Comparison of ENCODE assay signal across 8 cellular contexts in genomic region chr20:64057628-64058498, GRCh38. TPM values are rescaled to one million over a fixed set of nuclear protein-coding genes. Genes with fewer than 3 reads are reported as not detected.
DNase-seq lines count a peak whose midpoint lies in the region; ATAC-seq and TF ChIP-seq lines count a peak whose summit lies in the region.

No MANE protein-coding gene starts in this region.

- no peak for TF ChIP-seq EP300 in SK-N-SH (IDR thresholded peaks at IDR 0.05; ENCODE audit: borderline replicate concordance in 1 of 2, low read depth in 1 of 2, low read length in 1 of 2)
- no peak for TF ChIP-seq EP300 in sigmoid colon (IDR thresholded peaks at IDR 0.05)

- DNase-seq in GM12865 (ENCODE audit: low read depth) (peak; percentile 82), SK-N-SH (peak; percentile 95), cardiac septum (ENCODE audit: low spot score) (peak; percentile 90), sigmoid colon (peak; percentile 82)
- DNase-seq in activated naive CD4-positive, alpha-beta T cell treated with anti-CD3 and anti-CD28 coated beads, Interleukin-2, amount 50 U/mL, for 16 hours: peak; percentile 86

- no peaks in the 10 kb centered on the region for H3K36me3 ChIP-seq in Loucy (ENCODE audit: insufficient read depth, low read length)
- no peaks in the 10 kb centered on the region for H3K36me3 ChIP-seq in SK-N-SH (replicated peaks in 1 of 2; ENCODE audit: control insufficient read depth in 1 of 2, insufficient read depth in 2 of 2, low read length in 1 of 2)
- H3K36me3 ChIP-seq in sigmoid colon: no peaks in the 10 kb centered on the region

- TF ChIP-seq CTCF in GM12865 (IDR thresholded peaks at IDR 0.05; ENCODE audit: insufficient read depth, low read depth, low read length, missing control alignments) (peak; percentile 94), Loucy (conservative IDR thresholded peaks at IDR 0.05; ENCODE audit: low read length) (peak; percentile 77), SK-N-SH (IDR thresholded peaks at IDR 0.05) (peak; percentile 80), sigmoid colon (IDR thresholded peaks at IDR 0.05) (peak; percentile 60 to 83 (median 77))

- no peaks in the 10 kb centered on the region for H3K9me2 ChIP-seq in Loucy (replicated peaks; ENCODE audit: low read depth, low read length)
- no peaks in the 10 kb centered on the region for H3K9me2 ChIP-seq in SK-N-SH

- TF ChIP-seq POLR2A in sigmoid colon (IDR thresholded peaks at IDR 0.05): no peak

- H3K79me2 ChIP-seq in Loucy (ENCODE audit: insufficient read depth, low read length): no peaks in the 10 kb centered on the region
- no peaks in the 10 kb centered on the region for H3K79me2 ChIP-seq in SK-N-SH (ENCODE audit: insufficient read depth)

- H3K4me3 ChIP-seq in GM12865 (ENCODE audit: low read depth, low read length) (no peak overlapping the region), Loucy (ENCODE audit: low read length, poor library complexity, severe bottlenecking) (no peak overlapping the region), SK-N-SH (ENCODE audit: low read depth in 2 of 2, low read length in 1 of 2) (no peak overlapping the region; a peak in 1 of 4 replicates), sigmoid colon (peak overlapping the region in 1 of 4 donors; percentile 10)

- H3K9me3 ChIP-seq in Loucy (ENCODE audit: insufficient read depth, low read depth, low read length) (no peaks in the 10 kb centered on the region), SK-N-SH (no peaks in the 10 kb centered on the region), sigmoid colon (no peaks in the 10 kb centered on the region)

- ATAC-seq in GM19452 (IDR thresholded peaks at IDR 0.05; ENCODE audit: unreplicated experiment) (no peak), GM18873 (IDR thresholded peaks at IDR 0.05; ENCODE audit: low FRiP score, unreplicated experiment) (no peak)

- intact Hi-C loops in cardiac septum (cut with DNase I): no loop called here
- intact Hi-C loops in sigmoid colon (cut with DNase I): no loop called here

- POLR2A ChIA-PET in SK-N-SH (lab: Yijun Ruan, JAX): interaction anchor here (0.8 kb wide), 1 partner anchor 77 kb away, joined by 3 read pairs; the partner anchor contains the start of gene PRPF6

- no peak overlapping the region for H3K4me2 ChIP-seq in Loucy (ENCODE audit: low read depth, low read length, poor library complexity, severe bottlenecking)
- H3K4me2 ChIP-seq in SK-N-SH: no peak overlapping the region

- WGBS in SK-N-SH (ENCODE audit: low lambda C conversion rate): 33% methylated on average over 19 of the region's 33 CpGs
- 27 to 38% methylated on average over 33 of the region's 33 CpGs for WGBS in sigmoid colon, 2 donors

- H3F3A ChIP-seq in Loucy (ENCODE audit: low read depth): no peaks in the 10 kb centered on the region
- no peaks in the 10 kb centered on the region for H3F3A ChIP-seq in SK-N-SH (replicated peaks; ENCODE audit: insufficient read depth)

- CTCF ChIA-PET in SK-N-SH (lab: Yijun Ruan, JAX): interaction anchor here (0.6 to 4.6 kb wide), 22 partner anchors 9 to 181 kb away, joined by 3 to 61 read pairs (median 4); partner anchors contain the start of genes LKAAEAR1, OPRL1, PRPF6 and RGS19

- peak; percentile 78 for TF ChIP-seq RAD21 in SK-N-SH (IDR thresholded peaks at IDR 0.05; ENCODE audit: low read length)

- H3K27me3 ChIP-seq in Loucy (ENCODE audit: insufficient read depth, low read length, poor library complexity, severe bottlenecking) (no peaks in the 10 kb centered on the region), SK-N-SH (ENCODE audit: insufficient read depth) (no peaks in the 10 kb centered on the region), sigmoid colon (peaks cover 0 to 35% (median 30%) of the 10 kb centered on the region in 3 donors)

- H4K20me1 ChIP-seq in Loucy (ENCODE audit: insufficient read depth, low read length, poor library complexity, severe bottlenecking) (no peaks in the 10 kb centered on the region), SK-N-SH (ENCODE audit: insufficient read depth) (no peaks in the 10 kb centered on the region)

- H3K27ac ChIP-seq in SK-N-SH (ENCODE audit: low read depth in 2 of 2, low read length in 1 of 2) (no peak overlapping the region), sigmoid colon (peak overlapping the region; percentile 10 to 71 (median 48))

- no peak overlapping the region for H3K9ac ChIP-seq in Loucy (ENCODE audit: low read depth, low read length, poor library complexity, severe bottlenecking)
- H3K9ac ChIP-seq in SK-N-SH: no peak overlapping the region

- H3K4me1 ChIP-seq in Loucy (ENCODE audit: insufficient read depth, low read length, poor library complexity, severe bottlenecking): peaks cover 22% of the 10 kb centered on the region
- peaks cover 6 to 16% of the 10 kb centered on the region in 2 experiments; a peak in 1 of 4 replicates for H3K4me1 ChIP-seq in SK-N-SH (ENCODE audit: control insufficient read depth in 1 of 2, insufficient read depth in 2 of 2, low read depth in 1 of 2, low read length in 1 of 2)
- H3K4me1 ChIP-seq in sigmoid colon: peaks cover 0 to 15% (median 7%) of the 10 kb centered on the region in 4 donors

- H2AFZ ChIP-seq in Loucy (ENCODE audit: low read length) (no peak overlapping the region), SK-N-SH (ENCODE audit: low read depth) (no peak overlapping the region)

TF ChIP-seq in SK-N-SH, 30 proteins besides CTCF, POLR2A, EP300 and RAD21:
- TF ChIP-seq JUND (IDR thresholded peaks at IDR 0.05): no peak
- peak; percentile 72 for TF ChIP-seq CHD2 (IDR thresholded peaks at IDR 0.05; ENCODE audit: low read length, partially characterized antibody)
- no peak; the same call in 1 of the 2 replicates for TF ChIP-seq USF1 (IDR thresholded peaks at IDR 0.05; ENCODE audit: borderline replicate concordance, low read depth)
- no peak for TF ChIP-seq RFX5 (IDR thresholded peaks at IDR 0.05; ENCODE audit: low read length)
- no peak for TF ChIP-seq TEAD4 (IDR thresholded peaks at IDR 0.05; ENCODE audit: borderline replicate concordance, insufficient read depth)
- no peak for TF ChIP-seq ELF1 (IDR thresholded peaks at IDR 0.05)
- peak; percentile 60 for TF ChIP-seq SMC3 (IDR thresholded peaks at IDR 0.05; ENCODE audit: low read depth, low read length)
- no peak for TF ChIP-seq YY1 (IDR thresholded peaks at IDR 0.05; ENCODE audit: low read depth)
- no peak for TF ChIP-seq NFIC (IDR thresholded peaks at IDR 0.05; ENCODE audit: borderline replicate concordance)
- TF ChIP-seq GABPA (IDR thresholded peaks at IDR 0.05; ENCODE audit: low read depth): no peak
- TF ChIP-seq ZBTB33 (IDR thresholded peaks at IDR 0.05; ENCODE audit: borderline replicate concordance, low read depth): no peak
- no peak for TF ChIP-seq MXI1 (IDR thresholded peaks at IDR 0.05; ENCODE audit: low read depth, low read length)
- no peak for TF ChIP-seq GATA2 (CRISPR knock-in tag; IDR thresholded peaks at IDR 0.05)

RNA-seq across cellular contexts. Expression of gene TCEA2, which starts 5.1 kb away (rescaled TPM):
- polyA plus RNA-seq in SK-N-SH (2012; rRNA removed) (53.5 and 98.9 TPM in 2 replicates), sigmoid colon (10 to 100 TPM in 2 of 3 donors, 1 to 10 TPM in 1; 2.1 to 14.0 (median 11.4) TPM)
- polyA plus RNA-seq in SK-N-SH (2012; cell fraction: cytosol; rRNA removed): 48.6 and 62.9 TPM in 2 replicates
- polyA plus RNA-seq in SK-N-SH (2012; cell fraction: nucleus; rRNA removed): 179 and 294 TPM in 2 replicates
- total RNA-seq in cardiac septum (66.0 TPM), sigmoid colon (10 to 100 TPM; 41.7 to 50.5 (median 42.2) TPM)

RNA-seq across cellular contexts. Expression of gene SOX18, which starts 8.4 kb away (rescaled TPM):
- polyA plus RNA-seq in SK-N-SH (2012; rRNA removed) (not detected in 2 replicates), sigmoid colon (10 to 100 TPM in 1 of 3 donors, 1 to 10 TPM in 1, under 1 TPM in 1; 0.69 to 11.9 (median 3.0) TPM)
- not detected in 2 replicates for polyA plus RNA-seq in SK-N-SH (2012; cell fraction: cytosol; rRNA removed)
- 0.07 TPM in 1 of 2 replicates, not detected in the other for polyA plus RNA-seq in SK-N-SH (2012; cell fraction: nucleus; rRNA removed)
- total RNA-seq in cardiac septum (67.0 TPM), sigmoid colon (1 to 10 TPM; 1.8 to 5.5 (median 3.8) TPM)

RNA-seq across cellular contexts. Expression of gene RGS19, which starts 21.5 kb away (rescaled TPM):
- polyA plus RNA-seq in SK-N-SH (2012; rRNA removed) (18.7 and 20.5 TPM in 2 replicates), sigmoid colon (10 to 100 TPM; 11.1 to 22.0 (median 12.6) TPM)
- polyA plus RNA-seq in SK-N-SH (2012; cell fraction: cytosol; rRNA removed): 10.0 and 16.3 TPM in 2 replicates
- 15.3 and 16.4 TPM in 2 replicates for polyA plus RNA-seq in SK-N-SH (2012; cell fraction: nucleus; rRNA removed)
- total RNA-seq in cardiac septum (3.1 TPM), sigmoid colon (10 to 100 TPM in 2 of 4 donors, 1 to 10 TPM in 2; 7.5 to 12.3 (median 10.5) TPM)

RNA-seq across cellular contexts. Expression of gene C20orf204, which starts 21.9 kb away (rescaled TPM):
- 0.16 and 0.21 TPM in 2 replicates for polyA plus RNA-seq in SK-N-SH (2012; rRNA removed)
- polyA plus RNA-seq in SK-N-SH (2012; cell fraction: cytosol; rRNA removed): 0.01 and 0.05 TPM in 2 replicates
- 2.1 and 5.9 TPM in 2 replicates for polyA plus RNA-seq in SK-N-SH (2012; cell fraction: nucleus; rRNA removed)
- total RNA-seq in cardiac septum: 0.86 TPM
- total RNA-seq in sigmoid colon: 1 to 10 TPM in 1 of 4 donors, under 1 TPM in 3; under 0.01 to 1.1 (median 0.37) TPM
- polyA plus RNA-seq in sigmoid colon: 1 to 10 TPM in 1 of 3 donors, not detected in 2; 1.7 TPM

RNA-seq across cellular contexts. Expression of gene OPRL1, which starts 22.0 kb away (rescaled TPM):
- polyA plus RNA-seq in SK-N-SH (2012; rRNA removed): 1.7 and 1.8 TPM in 2 replicates
- polyA plus RNA-seq in SK-N-SH (2012; cell fraction: cytosol; rRNA removed): 0.77 and 1.3 TPM in 2 replicates
- 3.2 and 3.8 TPM in 2 replicates for polyA plus RNA-seq in SK-N-SH (2012; cell fraction: nucleus; rRNA removed)
- 0.48 TPM for total RNA-seq in cardiac septum
- total RNA-seq in sigmoid colon: 1 to 10 TPM in 1 of 4 donors, under 1 TPM in 3; 0.71 to 2.2 (median 0.89) TPM
- 1 to 10 TPM in 1 of 3 donors, under 1 TPM in 1, not detected in 1; under 0.01 to 1.0 TPM for polyA plus RNA-seq in sigmoid colon

Comparison
In these comparisons a context has a peak if more than half of its experiments do, and no peak if none do; other contexts are left out.
1. H3K27ac ChIP-seq: peak in sigmoid colon (4 of 4); none in SK-N-SH (0 of 2).
2. RNA of gene SOX18, which starts 8.4 kb away (total RNA-seq): 67.0 TPM in cardiac septum (single experiment); 1.8 to 5.5 TPM in sigmoid colon; every median in the first group is over 10 times any median in the second.
3. Peak in every context shown above with its lines, with median percentiles within 50 percentile points of each other: DNase-seq and CTCF ChIP-seq.